26 cellular contexts compared by ENCODE assay signal in genomic region chr6:128028183-128028582, GRCh38.
DNase-seq lines count a peak whose midpoint lies in the region; ATAC-seq, FAIRE-seq and TF ChIP-seq lines count a peak whose summit lies in the region.
"Had no signal": no experiment of that assay in that cellular context is flagged by ENCODE, and none has a peak within 500 bp of the region (broad histone marks: within the 10 kb centered on the region; RNA-seq: fewer than 3 reads in every experiment).

No MANE protein-coding gene starts in this region.

- H3K27me3 Mint-ChIP-seq in activated naive CD8-positive, alpha-beta T cell treated with anti-CD3 and anti-CD28 coated beads, Interleukin-2, amount 10 ng/mL, durations not matched to agents 7 days and 5 days: no peaks in the 10 kb centered on the region
- H3K27me3 Mint-ChIP-seq in activated naive CD8-positive, alpha-beta T cell treated with anti-CD3 and anti-CD28 coated beads for 36 hours: no peaks in the 10 kb centered on the region
- H3K27me3 Mint-ChIP-seq in astrocyte (ENCODE audit: low read depth, unreplicated experiment): no peaks in the 10 kb centered on the region
- H3K27me3 Mint-ChIP-seq: B cell; CD4-positive, alpha-beta T cell had no signal

- peak overlapping the region; percentile 3 for H3K27ac ChIP-seq in KOPT-K1 (ENCODE audit: low read depth, low read length, poor library complexity, severe bottlenecking)
- H3K27ac ChIP-seq in astrocyte (ENCODE audit: low read depth, low read length): no peak overlapping the region
- H3K27ac ChIP-seq in tibial artery: no peak overlapping the region
- H3K27ac ChIP-seq: 22Rv1; A549; BLaER1 treated with 17β-estradiol and CSF1 and Interleukin-3, amounts not matched to agents 10 nM and 100 nM; C4-2B had no signal

- H2AFZ ChIP-seq in astrocyte (ENCODE audit: low read depth, low read length): no peak overlapping the region

- no peak overlapping the region for H3K4me2 ChIP-seq in astrocyte (ENCODE audit: low read length)
- H3K4me2 ChIP-seq: A549; BLaER1 treated with 17β-estradiol and CSF1 and Interleukin-3, amounts not matched to agents 10 nM and 100 nM had no signal

- no peak for DNase-seq in activated naive CD8-positive, alpha-beta T cell treated with anti-CD3 and anti-CD28 coated beads, Interleukin-2, amount 10 ng/mL, durations not matched to agents 7 days and 5 days
- DNase-seq in activated naive CD8-positive, alpha-beta T cell treated with anti-CD3 and anti-CD28 coated beads for 36 hours: no peak
- DNase-seq in astrocyte (ENCODE audit: low read depth) (no peak), NCI-H526 (lab: John Stamatoyannopoulos, UW) (no peak), tibial artery (no peak)
- DNase-seq: AML-193; Caco-2; CD4-positive, alpha-beta T cell; CD8-positive, alpha-beta T cell; DMS 273 treated with DMSO at 0.1 percent for 48 hours; DMS153; DMS53; DMS79; DND-41; EL; GDM1 had no signal

- peak; percentile 57 for ATAC-seq in activated naive CD8-positive, alpha-beta T cell treated with anti-CD3 and anti-CD28 coated beads, Interleukin-2, amount 10 ng/mL, durations not matched to agents 7 days and 5 days (ENCODE audit: low read depth)
- ATAC-seq: A549; CD8-positive, alpha-beta T cell; GM12878 had no signal

- H3K36me3 ChIP-seq in KOPT-K1 (ENCODE audit: insufficient read depth, low read length): no peaks in the 10 kb centered on the region
- no peaks in the 10 kb centered on the region for H3K36me3 ChIP-seq in astrocyte (ENCODE audit: insufficient read depth, low read length)
- peaks cover 0 to 5% (median 0%) of the 10 kb centered on the region in 3 donors for H3K36me3 ChIP-seq in tibial artery
- H3K36me3 ChIP-seq: BLaER1 treated with 17β-estradiol and CSF1 and Interleukin-3, amounts not matched to agents 10 nM and 100 nM had no signal

- FAIRE-seq in astrocyte (lab: Jason Lieb, UNC): peak; percentile 26
- FAIRE-seq: A549, GM12878, GM12892, GM18507, GM19239 had no signal

- H3K4me1 ChIP-seq in astrocyte (ENCODE audit: insufficient read depth, low read length): peaks cover 3% of the 10 kb centered on the region
- no peaks in the 10 kb centered on the region for H3K4me1 ChIP-seq in tibial artery
- H3K4me1 ChIP-seq: A549; BLaER1 treated with 17β-estradiol and CSF1 and Interleukin-3, amounts not matched to agents 10 nM and 100 nM; Caco-2 had no signal

- H3K9me3 ChIP-seq in KOPT-K1 (ENCODE audit: insufficient read depth, low read length, poor library complexity, severe bottlenecking) (no peaks in the 10 kb centered on the region), astrocyte (ENCODE audit: insufficient read depth, low read depth, low read length) (no peaks in the 10 kb centered on the region), tibial artery (no peaks in the 10 kb centered on the region)
- H3K9me3 ChIP-seq: A549; BLaER1 treated with 17β-estradiol and CSF1 and Interleukin-3, amounts not matched to agents 10 nM and 100 nM; Caco-2 had no signal

- peaks cover 43% of the 10 kb centered on the region for H3K4me1 Mint-ChIP-seq in activated naive CD8-positive, alpha-beta T cell treated with anti-CD3 and anti-CD28 coated beads, Interleukin-2, amount 10 ng/mL, durations not matched to agents 7 days and 5 days
- H3K4me1 Mint-ChIP-seq in activated naive CD8-positive, alpha-beta T cell treated with anti-CD3 and anti-CD28 coated beads for 36 hours: peaks cover 75% of the 10 kb centered on the region
- peaks cover 22% of the 10 kb centered on the region for H3K4me1 Mint-ChIP-seq in astrocyte (ENCODE audit: low read depth, unreplicated experiment)
- H3K4me1 Mint-ChIP-seq: B cell had no signal

- no peaks in the 10 kb centered on the region for H3K79me2 ChIP-seq in astrocyte (ENCODE audit: insufficient read depth, low read length)

- POLR2A ChIA-PET in activated naive CD8-positive, alpha-beta T cell treated with anti-CD3 and anti-CD28 coated beads, Interleukin-2, amount 10 ng/mL, durations not matched to agents 7 days and 5 days (lab: Charles Lee): no interaction called here

- H3K36me3 Mint-ChIP-seq in activated naive CD8-positive, alpha-beta T cell treated with anti-CD3 and anti-CD28 coated beads, Interleukin-2, amount 10 ng/mL, durations not matched to agents 7 days and 5 days: peaks cover 25% of the 10 kb centered on the region
- H3K36me3 Mint-ChIP-seq in activated naive CD8-positive, alpha-beta T cell treated with anti-CD3 and anti-CD28 coated beads for 36 hours: peaks cover 8% of the 10 kb centered on the region
- H3K36me3 Mint-ChIP-seq in astrocyte (ENCODE audit: low read depth, unreplicated experiment): no peaks in the 10 kb centered on the region
- H3K36me3 Mint-ChIP-seq: CD8-positive, alpha-beta T cell had no signal

- no peak overlapping the region for H3K4me3 Mint-ChIP-seq in activated naive CD8-positive, alpha-beta T cell treated with anti-CD3 and anti-CD28 coated beads, Interleukin-2, amount 10 ng/mL, durations not matched to agents 7 days and 5 days
- H3K4me3 Mint-ChIP-seq in activated naive CD8-positive, alpha-beta T cell treated with anti-CD3 and anti-CD28 coated beads for 36 hours: no peak overlapping the region
- H3K4me3 Mint-ChIP-seq in astrocyte (ENCODE audit: unreplicated experiment): no peak overlapping the region
- H3K4me3 Mint-ChIP-seq: B cell; CD4-positive, alpha-beta T cell; CD8-positive, alpha-beta T cell had no signal

- intact Hi-C loops in tibial artery (cut with DNase I; ENCODE audit: low total_unique reads): no loop called here

- no peak overlapping the region for H3K27ac Mint-ChIP-seq in activated naive CD8-positive, alpha-beta T cell treated with anti-CD3 and anti-CD28 coated beads, Interleukin-2, amount 10 ng/mL, durations not matched to agents 7 days and 5 days
- no peak overlapping the region for H3K27ac Mint-ChIP-seq in activated naive CD8-positive, alpha-beta T cell treated with anti-CD3 and anti-CD28 coated beads for 36 hours
- H3K27ac Mint-ChIP-seq in astrocyte (ENCODE audit: unreplicated experiment): no peak overlapping the region
- H3K27ac Mint-ChIP-seq: B cell; CD4-positive, alpha-beta T cell; CD8-positive, alpha-beta T cell had no signal

- H3K27me3 ChIP-seq in astrocyte (ENCODE audit: insufficient read depth, low read length) (no peaks in the 10 kb centered on the region), tibial artery (no peaks in the 10 kb centered on the region)
- H3K27me3 ChIP-seq: BLaER1 treated with 17β-estradiol and CSF1 and Interleukin-3, amounts not matched to agents 10 nM and 100 nM had no signal

- no peaks in the 10 kb centered on the region for H4K20me1 ChIP-seq in astrocyte (ENCODE audit: insufficient read depth, low read length)
- H4K20me1 ChIP-seq: BLaER1 treated with 17β-estradiol and CSF1 and Interleukin-3, amounts not matched to agents 10 nM and 100 nM had no signal

- H3K9ac ChIP-seq in astrocyte (ENCODE audit: low read length): no peak overlapping the region
- H3K9ac ChIP-seq: BLaER1 treated with 17β-estradiol and CSF1 and Interleukin-3, amounts not matched to agents 10 nM and 100 nM had no signal

- no peak for TF ChIP-seq CTCF in astrocyte (IDR thresholded peaks at IDR 0.05; ENCODE audit: insufficient read depth, low read depth, low read length)
- no peak for TF ChIP-seq CTCF in tibial artery (IDR thresholded peaks at IDR 0.05)

- H3K9me3 Mint-ChIP-seq in activated naive CD8-positive, alpha-beta T cell treated with anti-CD3 and anti-CD28 coated beads, Interleukin-2, amount 10 ng/mL, durations not matched to agents 7 days and 5 days: no peaks in the 10 kb centered on the region
- peaks cover 2% of the 10 kb centered on the region for H3K9me3 Mint-ChIP-seq in activated naive CD8-positive, alpha-beta T cell treated with anti-CD3 and anti-CD28 coated beads for 36 hours
- no peaks in the 10 kb centered on the region for H3K9me3 Mint-ChIP-seq in astrocyte (ENCODE audit: unreplicated experiment)
- H3K9me3 Mint-ChIP-seq: CD4-positive, alpha-beta T cell; CD8-positive, alpha-beta T cell had no signal

- H3K4me3 ChIP-seq in astrocyte (ENCODE audit: insufficient read depth, low read depth, low read length) (no peak overlapping the region), tibial artery (no peak overlapping the region)
- H3K4me3 ChIP-seq: A549; BLaER1 treated with 17β-estradiol and CSF1 and Interleukin-3, amounts not matched to agents 10 nM and 100 nM; GM12878 had no signal
